In the genomic region with DNA sequence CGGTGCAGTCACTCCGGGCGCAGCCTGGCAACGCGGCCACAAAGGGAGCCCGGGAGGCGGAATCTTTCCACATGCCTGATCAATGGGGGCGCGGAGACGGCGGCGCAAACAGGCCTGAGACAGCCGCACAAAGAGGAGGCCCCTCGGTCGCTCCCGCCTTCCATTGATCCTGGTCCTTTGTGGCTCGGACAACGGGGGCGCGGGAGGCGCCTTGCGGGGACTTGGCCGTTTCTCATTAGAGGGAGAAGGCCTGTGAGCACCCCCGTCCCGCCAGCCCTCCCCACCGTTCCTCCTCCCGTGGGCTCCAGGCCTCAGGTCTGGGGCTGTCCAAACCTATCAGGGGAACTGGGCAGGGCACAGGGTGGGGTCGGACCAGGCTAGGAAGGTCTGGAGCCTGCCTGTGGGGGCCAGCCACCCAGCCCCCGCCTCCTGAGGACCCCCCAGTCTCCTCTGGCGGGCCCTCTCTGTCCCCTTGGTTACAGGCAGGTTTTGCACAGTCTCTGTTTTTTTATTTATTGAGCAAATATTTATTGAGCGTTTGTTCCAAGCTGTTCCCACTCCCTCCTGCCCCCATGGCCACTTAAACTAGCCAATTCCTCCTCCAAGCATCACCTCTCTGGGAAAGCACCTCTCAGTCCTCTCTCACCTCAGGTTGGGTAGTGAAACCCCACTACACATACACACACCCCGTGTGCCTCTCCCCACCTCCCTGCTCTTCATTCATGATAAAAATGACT, we compare ENCODE assay signal across 1 cellular context.
TF ChIP-seq lines count a peak whose summit lies in the region.

No MANE protein-coding gene starts in this region.

TF ChIP-seq in GM12878, 131 proteins besides CTCF, POLR2A, EP300 and RAD21:
- TF ChIP-seq ZNF217 (IDR thresholded peaks at IDR 0.05) (no peak), ASH2L (IDR thresholded peaks at IDR 0.05; ENCODE audit: borderline replicate concordance, low read depth) (no peak), TARDBP (IDR thresholded peaks at IDR 0.05; ENCODE audit: borderline replicate concordance) (no peak), BHLHE40 (IDR thresholded peaks at IDR 0.05; ENCODE audit: borderline replicate concordance in 1 of 2, low read depth in 2 of 2, low read length in 1 of 2) (no peak), SMAD5 (IDR thresholded peaks at IDR 0.05; ENCODE audit: low read depth) (no peak), BACH1 (IDR thresholded peaks at IDR 0.05; ENCODE audit: borderline replicate concordance) (no peak), EGR1 (IDR thresholded peaks at IDR 0.05; ENCODE audit: borderline replicate concordance in 1 of 2, low read depth in 2 of 2, low read length in 2 of 2) (no peak)
- TF ChIP-seq, protein P1, sequence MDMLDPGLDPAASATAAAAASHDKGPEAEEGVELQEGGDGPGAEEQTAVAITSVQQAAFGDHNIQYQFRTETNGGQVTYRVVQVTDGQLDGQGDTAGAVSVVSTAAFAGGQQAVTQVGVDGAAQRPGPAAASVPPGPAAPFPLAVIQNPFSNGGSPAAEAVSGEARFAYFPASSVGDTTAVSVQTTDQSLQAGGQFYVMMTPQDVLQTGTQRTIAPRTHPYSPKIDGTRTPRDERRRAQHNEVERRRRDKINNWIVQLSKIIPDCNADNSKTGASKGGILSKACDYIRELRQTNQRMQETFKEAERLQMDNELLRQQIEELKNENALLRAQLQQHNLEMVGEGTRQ (IDR thresholded peaks at IDR 0.05; ENCODE audit: borderline replicate concordance, low read depth, low read length), result no peak
- TF ChIP-seq, protein P2, sequence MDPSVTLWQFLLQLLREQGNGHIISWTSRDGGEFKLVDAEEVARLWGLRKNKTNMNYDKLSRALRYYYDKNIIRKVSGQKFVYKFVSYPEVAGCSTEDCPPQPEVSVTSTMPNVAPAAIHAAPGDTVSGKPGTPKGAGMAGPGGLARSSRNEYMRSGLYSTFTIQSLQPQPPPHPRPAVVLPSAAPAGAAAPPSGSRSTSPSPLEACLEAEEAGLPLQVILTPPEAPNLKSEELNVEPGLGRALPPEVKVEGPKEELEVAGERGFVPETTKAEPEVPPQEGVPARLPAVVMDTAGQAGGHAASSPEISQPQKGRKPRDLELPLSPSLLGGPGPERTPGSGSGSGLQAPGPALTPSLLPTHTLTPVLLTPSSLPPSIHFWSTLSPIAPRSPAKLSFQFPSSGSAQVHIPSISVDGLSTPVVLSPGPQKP (IDR thresholded peaks at IDR 0.05; ENCODE audit: low read depth, low read length), result no peak
- TF ChIP-seq, protein P3, sequence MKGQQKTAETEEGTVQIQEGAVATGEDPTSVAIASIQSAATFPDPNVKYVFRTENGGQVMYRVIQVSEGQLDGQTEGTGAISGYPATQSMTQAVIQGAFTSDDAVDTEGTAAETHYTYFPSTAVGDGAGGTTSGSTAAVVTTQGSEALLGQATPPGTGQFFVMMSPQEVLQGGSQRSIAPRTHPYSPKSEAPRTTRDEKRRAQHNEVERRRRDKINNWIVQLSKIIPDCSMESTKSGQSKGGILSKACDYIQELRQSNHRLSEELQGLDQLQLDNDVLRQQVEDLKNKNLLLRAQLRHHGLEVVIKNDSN (IDR thresholded peaks at IDR 0.05; ENCODE audit: borderline replicate concordance, extremely low read length, insufficient read depth, low read depth, low read length), result no peak
